1 cellular context compared by ENCODE assay signal in genomic region chr22:30968924-30969531, GRCh38.
TF ChIP-seq lines count a peak whose summit lies in the region.

TUG1 (plus strand) TSS chr22:30969265.

TF ChIP-seq in HepG2, 621 proteins besides CTCF, POLR2A, EP300 and RAD21 (continued from another document and continues in another):
- TF ChIP-seq, protein P1, sequence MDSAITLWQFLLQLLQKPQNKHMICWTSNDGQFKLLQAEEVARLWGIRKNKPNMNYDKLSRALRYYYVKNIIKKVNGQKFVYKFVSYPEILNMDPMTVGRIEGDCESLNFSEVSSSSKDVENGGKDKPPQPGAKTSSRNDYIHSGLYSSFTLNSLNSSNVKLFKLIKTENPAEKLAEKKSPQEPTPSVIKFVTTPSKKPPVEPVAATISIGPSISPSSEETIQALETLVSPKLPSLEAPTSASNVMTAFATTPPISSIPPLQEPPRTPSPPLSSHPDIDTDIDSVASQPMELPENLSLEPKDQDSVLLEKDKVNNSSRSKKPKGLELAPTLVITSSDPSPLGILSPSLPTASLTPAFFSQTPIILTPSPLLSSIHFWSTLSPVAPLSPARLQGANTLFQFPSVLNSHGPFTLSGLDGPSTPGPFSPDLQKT (CRISPR knock-in tag; IDR thresholded peaks at IDR 0.05; ENCODE audit: borderline replicate concordance) = no peak
- TF ChIP-seq ZNF562 (CRISPR knock-in tag; IDR thresholded peaks at IDR 0.05; ENCODE audit: borderline replicate concordance) (peak; percentile 71; the same call in 1 of the 2 replicates), MATR3 (CRISPR knock-in tag; IDR thresholded peaks at IDR 0.05) (no peak), CBFB (CRISPR knock-in tag; IDR thresholded peaks at IDR 0.05) (0 out of 2 replicates have a peak, but pooled peaks have one; percentile 2), SNAI1 (CRISPR knock-in tag; IDR thresholded peaks at IDR 0.05; ENCODE audit: borderline replicate concordance) (no peak; the same call in 1 of the 2 replicates), ZMAT3 (CRISPR knock-in tag; conservative IDR thresholded peaks at IDR 0.05) (peak; percentile 51; the same call in 1 of the 2 replicates), ATF5 (CRISPR knock-in tag; IDR thresholded peaks at IDR 0.05; ENCODE audit: low read depth) (no peak), ZNF225 (CRISPR knock-in tag; IDR thresholded peaks at IDR 0.05) (0 out of 2 replicates have a peak, but pooled peaks have one; percentile 18), PATZ1 (CRISPR knock-in tag; IDR thresholded peaks at IDR 0.05) (peak; percentile 49), RCOR2 (CRISPR knock-in tag; IDR thresholded peaks at IDR 0.05) (no peak), HMG20A (CRISPR knock-in tag; IDR thresholded peaks at IDR 0.05; ENCODE audit: borderline replicate concordance) (no peak), TCF7 (IDR thresholded peaks at IDR 0.05; ENCODE audit: low read depth) (no peak), ZFP36L2 (CRISPR knock-in tag; IDR thresholded peaks at IDR 0.05) (no peak), ZFX (CRISPR knock-in tag; IDR thresholded peaks at IDR 0.05; ENCODE audit: low read depth) (peak; percentile 86), ZNF460 (CRISPR knock-in tag; IDR thresholded peaks at IDR 0.05; ENCODE audit: borderline replicate concordance) (no peak), RFX3 (CRISPR knock-in tag; IDR thresholded peaks at IDR 0.05) (no peak), ETV5 (CRISPR knock-in tag; IDR thresholded peaks at IDR 0.05; ENCODE audit: borderline replicate concordance) (peak; percentile 94), TCF12 (IDR thresholded peaks at IDR 0.05) (no peak), TCF12 (CRISPR knock-in tag; IDR thresholded peaks at IDR 0.05) (no peak), ZFP62 (CRISPR knock-in tag; IDR thresholded peaks at IDR 0.05) (no peak), NCOA5 (CRISPR knock-in tag; IDR thresholded peaks at IDR 0.05) (no peak), SETDB1 (CRISPR knock-in tag; IDR thresholded peaks at IDR 0.05; ENCODE audit: borderline replicate concordance) (no peak), FOSL2 (CRISPR knock-in tag; IDR thresholded peaks at IDR 0.05) (peak; percentile 31), ZNF710 (CRISPR knock-in tag; IDR thresholded peaks at IDR 0.05; ENCODE audit: borderline replicate concordance) (peak; percentile 56; the same call in 1 of the 2 replicates), ZNF3 (CRISPR knock-in tag; IDR thresholded peaks at IDR 0.05) (no peak), YY1 (IDR thresholded peaks at IDR 0.05; ENCODE audit: insufficient read depth, insufficient replicate concordance, low read depth, low read length) (peak; percentile 91), HNRNPL (IDR thresholded peaks at IDR 0.05; ENCODE audit: low read depth, low read length) (0 out of 2 replicates have a peak, but pooled peaks have one; percentile 33), ZNF597 (CRISPR knock-in tag; IDR thresholded peaks at IDR 0.05) (no peak), ZNF678 (CRISPR knock-in tag; IDR thresholded peaks at IDR 0.05) (no peak), ZNF713 (CRISPR knock-in tag; IDR thresholded peaks at IDR 0.05) (no peak), MZF1 (CRISPR knock-in tag; IDR thresholded peaks at IDR 0.05; ENCODE audit: borderline replicate concordance) (no peak), ZNF350 (CRISPR knock-in tag; IDR thresholded peaks at IDR 0.05; ENCODE audit: borderline replicate concordance, low read depth) (no peak; the same call in 1 of the 2 replicates), ZNF256 (CRISPR knock-in tag; conservative IDR thresholded peaks at IDR 0.05) (no peak), ZBTB44 (CRISPR knock-in tag; IDR thresholded peaks at IDR 0.05) (no peak)
- TF ChIP-seq, protein P2, sequence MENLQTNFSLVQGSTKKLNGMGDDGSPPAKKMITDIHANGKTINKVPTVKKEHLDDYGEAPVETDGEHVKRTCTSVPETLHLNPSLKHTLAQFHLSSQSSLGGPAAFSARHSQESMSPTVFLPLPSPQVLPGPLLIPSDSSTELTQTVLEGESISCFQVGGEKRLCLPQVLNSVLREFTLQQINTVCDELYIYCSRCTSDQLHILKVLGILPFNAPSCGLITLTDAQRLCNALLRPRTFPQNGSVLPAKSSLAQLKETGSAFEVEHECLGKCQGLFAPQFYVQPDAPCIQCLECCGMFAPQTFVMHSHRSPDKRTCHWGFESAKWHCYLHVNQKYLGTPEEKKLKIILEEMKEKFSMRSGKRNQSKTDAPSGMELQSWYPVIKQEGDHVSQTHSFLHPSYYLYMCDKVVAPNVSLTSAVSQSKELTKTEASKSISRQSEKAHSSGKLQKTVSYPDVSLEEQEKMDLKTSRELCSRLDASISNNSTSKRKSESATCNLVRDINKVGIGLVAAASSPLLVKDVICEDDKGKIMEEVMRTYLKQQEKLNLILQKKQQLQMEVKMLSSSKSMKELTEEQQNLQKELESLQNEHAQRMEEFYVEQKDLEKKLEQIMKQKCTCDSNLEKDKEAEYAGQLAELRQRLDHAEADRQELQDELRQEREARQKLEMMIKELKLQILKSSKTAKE (CRISPR knock-in tag; IDR thresholded peaks at IDR 0.05; ENCODE audit: borderline replicate concordance) = peak; percentile 58; the same call in 1 of the 2 replicates
- TF ChIP-seq, protein P3, sequence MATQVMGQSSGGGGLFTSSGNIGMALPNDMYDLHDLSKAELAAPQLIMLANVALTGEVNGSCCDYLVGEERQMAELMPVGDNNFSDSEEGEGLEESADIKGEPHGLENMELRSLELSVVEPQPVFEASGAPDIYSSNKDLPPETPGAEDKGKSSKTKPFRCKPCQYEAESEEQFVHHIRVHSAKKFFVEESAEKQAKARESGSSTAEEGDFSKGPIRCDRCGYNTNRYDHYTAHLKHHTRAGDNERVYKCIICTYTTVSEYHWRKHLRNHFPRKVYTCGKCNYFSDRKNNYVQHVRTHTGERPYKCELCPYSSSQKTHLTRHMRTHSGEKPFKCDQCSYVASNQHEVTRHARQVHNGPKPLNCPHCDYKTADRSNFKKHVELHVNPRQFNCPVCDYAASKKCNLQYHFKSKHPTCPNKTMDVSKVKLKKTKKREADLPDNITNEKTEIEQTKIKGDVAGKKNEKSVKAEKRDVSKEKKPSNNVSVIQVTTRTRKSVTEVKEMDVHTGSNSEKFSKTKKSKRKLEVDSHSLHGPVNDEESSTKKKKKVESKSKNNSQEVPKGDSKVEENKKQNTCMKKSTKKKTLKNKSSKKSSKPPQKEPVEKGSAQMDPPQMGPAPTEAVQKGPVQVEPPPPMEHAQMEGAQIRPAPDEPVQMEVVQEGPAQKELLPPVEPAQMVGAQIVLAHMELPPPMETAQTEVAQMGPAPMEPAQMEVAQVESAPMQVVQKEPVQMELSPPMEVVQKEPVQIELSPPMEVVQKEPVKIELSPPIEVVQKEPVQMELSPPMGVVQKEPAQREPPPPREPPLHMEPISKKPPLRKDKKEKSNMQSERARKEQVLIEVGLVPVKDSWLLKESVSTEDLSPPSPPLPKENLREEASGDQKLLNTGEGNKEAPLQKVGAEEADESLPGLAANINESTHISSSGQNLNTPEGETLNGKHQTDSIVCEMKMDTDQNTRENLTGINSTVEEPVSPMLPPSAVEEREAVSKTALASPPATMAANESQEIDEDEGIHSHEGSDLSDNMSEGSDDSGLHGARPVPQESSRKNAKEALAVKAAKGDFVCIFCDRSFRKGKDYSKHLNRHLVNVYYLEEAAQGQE (IDR thresholded peaks at IDR 0.05; ENCODE audit: borderline replicate concordance in 1 of 2, low read depth in 1 of 2, low read length in 2 of 2) = no peak
- TF ChIP-seq, protein P4, sequence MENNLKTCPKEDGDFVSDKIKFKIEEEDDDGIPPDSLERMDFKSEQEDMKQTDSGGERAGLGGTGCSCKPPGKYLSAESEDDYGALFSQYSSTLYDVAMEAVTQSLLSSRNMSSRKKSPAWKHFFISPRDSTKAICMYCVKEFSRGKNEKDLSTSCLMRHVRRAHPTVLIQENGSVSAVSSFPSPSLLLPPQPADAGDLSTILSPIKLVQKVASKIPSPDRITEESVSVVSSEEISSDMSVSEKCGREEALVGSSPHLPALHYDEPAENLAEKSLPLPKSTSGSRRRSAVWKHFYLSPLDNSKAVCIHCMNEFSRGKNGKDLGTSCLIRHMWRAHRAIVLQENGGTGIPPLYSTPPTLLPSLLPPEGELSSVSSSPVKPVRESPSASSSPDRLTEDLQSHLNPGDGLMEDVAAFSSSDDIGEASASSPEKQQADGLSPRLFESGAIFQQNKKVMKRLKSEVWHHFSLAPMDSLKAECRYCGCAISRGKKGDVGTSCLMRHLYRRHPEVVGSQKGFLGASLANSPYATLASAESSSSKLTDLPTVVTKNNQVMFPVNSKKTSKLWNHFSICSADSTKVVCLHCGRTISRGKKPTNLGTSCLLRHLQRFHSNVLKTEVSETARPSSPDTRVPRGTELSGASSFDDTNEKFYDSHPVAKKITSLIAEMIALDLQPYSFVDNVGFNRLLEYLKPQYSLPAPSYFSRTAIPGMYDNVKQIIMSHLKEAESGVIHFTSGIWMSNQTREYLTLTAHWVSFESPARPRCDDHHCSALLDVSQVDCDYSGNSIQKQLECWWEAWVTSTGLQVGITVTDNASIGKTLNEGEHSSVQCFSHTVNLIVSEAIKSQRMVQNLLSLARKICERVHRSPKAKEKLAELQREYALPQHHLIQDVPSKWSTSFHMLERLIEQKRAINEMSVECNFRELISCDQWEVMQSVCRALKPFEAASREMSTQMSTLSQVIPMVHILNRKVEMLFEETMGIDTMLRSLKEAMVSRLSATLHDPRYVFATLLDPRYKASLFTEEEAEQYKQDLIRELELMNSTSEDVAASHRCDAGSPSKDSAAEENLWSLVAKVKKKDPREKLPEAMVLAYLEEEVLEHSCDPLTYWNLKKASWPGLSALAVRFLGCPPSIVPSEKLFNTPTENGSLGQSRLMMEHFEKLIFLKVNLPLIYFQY (CRISPR knock-in tag; IDR thresholded peaks at IDR 0.05; ENCODE audit: borderline replicate concordance) = peak; percentile 48; the same call in 1 of the 2 replicates
- TF ChIP-seq, protein P5, sequence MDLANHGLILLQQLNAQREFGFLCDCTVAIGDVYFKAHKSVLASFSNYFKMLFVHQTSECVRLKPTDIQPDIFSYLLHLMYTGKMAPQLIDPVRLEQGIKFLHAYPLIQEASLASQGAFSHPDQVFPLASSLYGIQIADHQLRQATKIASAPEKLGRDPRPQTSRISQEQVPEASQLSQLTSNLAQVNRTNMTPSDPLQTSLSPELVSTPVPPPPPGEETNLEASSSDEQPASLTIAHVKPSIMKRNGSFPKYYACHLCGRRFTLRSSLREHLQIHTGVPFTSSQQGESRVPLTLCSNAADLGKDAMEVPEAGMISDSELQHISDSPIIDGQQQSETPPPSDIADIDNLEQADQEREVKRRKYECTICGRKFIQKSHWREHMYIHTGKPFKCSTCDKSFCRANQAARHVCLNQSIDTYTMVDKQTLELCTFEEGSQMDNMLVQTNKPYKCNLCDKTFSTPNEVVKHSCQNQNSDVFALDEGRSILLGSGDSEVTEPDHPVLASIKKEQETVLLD (CRISPR knock-in tag; IDR thresholded peaks at IDR 0.05; ENCODE audit: low read depth) = peak; percentile 90
